In genomic region chr10:16870331-16870730, GRCh38 we compare ENCODE assay signal across 17 cellular contexts. TPM values are rescaled to one million over a fixed set of nuclear protein-coding genes. Genes with fewer than 3 reads are reported as not detected.
DNase-seq lines count a peak whose midpoint lies in the region; ATAC-seq, FAIRE-seq and TF ChIP-seq lines count a peak whose summit lies in the region.
"Had no signal": no experiment of that assay in that cellular context is flagged by ENCODE, and none has a peak within 500 bp of the region (broad histone marks: within the 10 kb centered on the region; RNA-seq: fewer than 3 reads in every experiment).

No MANE protein-coding gene starts in this region.

- TF ChIP-seq RAD21 in IMR-90 (IDR thresholded peaks at IDR 0.05; ENCODE audit: low read length) (no peak), H1 (IDR thresholded peaks at IDR 0.05 in 1 of 2, conservative IDR thresholded peaks at IDR 0.05 in 1 of 2; ENCODE audit: low read depth in 2 of 2, low read length in 2 of 2) (no peak)

- no peaks in the 10 kb centered on the region for H3K23me2 ChIP-seq in H1 (ENCODE audit: low read depth, low read length)

- H2AK5ac ChIP-seq in IMR-90 (ENCODE audit: low read depth, low read length) = peak overlapping the region; percentile 88; the same call in 1 of the 2 replicates
- H2AK5ac ChIP-seq in H1 (ENCODE audit: low read depth, low read length) = no peak overlapping the region
- no peak overlapping the region for H2AK5ac ChIP-seq in mesendoderm (ENCODE audit: low read length)

- TF ChIP-seq POLR2A in IMR-90 (IDR thresholded peaks at IDR 0.05; ENCODE audit: low read depth, low read length) = no peak
- TF ChIP-seq POLR2A in H1 (IDR thresholded peaks at IDR 0.05; ENCODE audit: control extremely low read depth in 1 of 2, low read depth in 2 of 2, low read length in 2 of 2) = no peak

- H3K9ac ChIP-seq in IMR-90 (ENCODE audit: low read depth, low read length) (no peak overlapping the region), H1 (replicated peaks in 1 of 4; ENCODE audit: extremely low read depth in 1 of 4, low read depth in 3 of 4, low read length in 3 of 4) (no peak overlapping the region), mesendoderm (ENCODE audit: low read length) (no peak overlapping the region)
- H3K9ac ChIP-seq: BLaER1, KMS-11 had no signal

- H3K27ac ChIP-seq in IMR-90 (ENCODE audit: insufficient read depth, low read length) (no peak overlapping the region), H1 (ENCODE audit: low read depth, low read length) (no peak overlapping the region), osteoblast (ENCODE audit: low read depth, low read length) (no peak overlapping the region), mesendoderm (ENCODE audit: low read depth, low read length) (no peak overlapping the region)
- H3K27ac ChIP-seq: 22Rv1, BLaER1, KMS-11 had no signal

- H3K27me3 ChIP-seq in IMR-90 (ENCODE audit: control insufficient read depth, insufficient read depth, low read length) = no peaks in the 10 kb centered on the region
- H3K27me3 ChIP-seq in H1 (replicated peaks in 1 of 4; ENCODE audit: control insufficient read depth in 3 of 4, extremely low read depth in 1 of 4, insufficient read depth in 3 of 4, low read length in 3 of 4) = no peaks in the 10 kb centered on the region
- H3K27me3 ChIP-seq in osteoblast (ENCODE audit: insufficient read depth, low read length) = no peaks in the 10 kb centered on the region
- no peaks in the 10 kb centered on the region for H3K27me3 ChIP-seq in mesendoderm (ENCODE audit: insufficient read depth, low read length, poor library complexity)
- H3K27me3 ChIP-seq: BLaER1 had no signal

- H2AK9ac ChIP-seq in IMR-90 (replicated peaks; ENCODE audit: low read depth, low read length, poor library complexity) = peak overlapping the region; percentile 33

- H4K20me1 ChIP-seq in IMR-90 (ENCODE audit: insufficient read depth, low read length) (no peaks in the 10 kb centered on the region), H1 (replicated peaks in 1 of 2; ENCODE audit: control insufficient read depth in 1 of 2, insufficient read depth in 2 of 2, low read length in 2 of 2) (no peaks in the 10 kb centered on the region), osteoblast (ENCODE audit: insufficient read depth, low read length) (no peaks in the 10 kb centered on the region)
- H4K20me1 ChIP-seq: BLaER1 had no signal

- peak; percentile 73 for ATAC-seq in IMR-90 (ENCODE audit: low read depth)
- ATAC-seq: HCT116 had no signal

- no peak for TF ChIP-seq CTCF in IMR-90 (conservative IDR thresholded peaks at IDR 0.05; ENCODE audit: low read depth, low read length)
- TF ChIP-seq CTCF in H1 (IDR thresholded peaks at IDR 0.05; ENCODE audit: control extremely low read depth in 1 of 3, insufficient read depth in 1 of 3, low read depth in 1 of 3, low read length in 3 of 3) = no peak
- TF ChIP-seq CTCF in osteoblast (IDR thresholded peaks at IDR 0.05; ENCODE audit: extremely low read depth, low read depth, low read length) = no peak
- TF ChIP-seq CTCF in D721Med (IDR thresholded peaks at IDR 0.05; ENCODE audit: insufficient read depth, missing control alignments) = no peak
- no peak for TF ChIP-seq CTCF in mesothelial cell of epicardium (IDR thresholded peaks at IDR 0.05; ENCODE audit: unreplicated experiment)

- peaks cover 3% of the 10 kb centered on the region; the same call in 1 of the 2 replicates for H3K9me1 ChIP-seq in IMR-90 (ENCODE audit: insufficient read depth, low read length)

- no peaks in the 10 kb centered on the region for H3K9me3 Mint-ChIP-seq in mesothelial cell of epicardium
- H3K9me3 Mint-ChIP-seq: CD8-positive, alpha-beta memory T cell had no signal

- intact Hi-C loops in IMR-90 (cut with micrococcal nuclease) = no loop called here

- H3K36me3 Mint-ChIP-seq in mesothelial cell of epicardium = no peaks in the 10 kb centered on the region

- H4K91ac ChIP-seq in IMR-90 (ENCODE audit: insufficient read depth, low read depth, low read length) (peak overlapping the region; percentile 36; the same call in 1 of the 2 replicates), H1 (replicated peaks; ENCODE audit: insufficient read length, low read length) (peak overlapping the region; percentile 0)

- dilution Hi-C loops in IMR-90 (cut with HindIII; ENCODE audit: low sequenced_read_pairs, unreplicated experiment) = no loop called here

- POLR2A ChIA-PET in IMR-90 (lab: Charles Lee; ENCODE audit: unreplicated experiment) (no interaction called here), H1 (lab: Charles Lee; ENCODE audit: partially characterized antibody) (interaction anchor here (1.4 kb wide), 1 partner anchor 21 kb away, joined by 4 read pairs; no protein-coding TSS in a partner anchor)

- no peak overlapping the region for H3K27ac Mint-ChIP-seq in mesothelial cell of epicardium
- H3K27ac Mint-ChIP-seq: CD8-positive, alpha-beta memory T cell had no signal

- no peak for TF ChIP-seq EP300 in H1 (IDR thresholded peaks at IDR 0.05; ENCODE audit: borderline replicate concordance in 1 of 2, low read depth in 2 of 2, low read length in 2 of 2)

- H3K9me3 ChIP-seq in IMR-90 (ENCODE audit: control insufficient read depth, insufficient read depth, low read length) (no peaks in the 10 kb centered on the region), H1 (ENCODE audit: insufficient read depth in 2 of 2, low read depth in 1 of 2, low read length in 1 of 2) (no peaks in the 10 kb centered on the region), osteoblast (ENCODE audit: low read depth, low read length) (no peaks in the 10 kb centered on the region)
- H3K9me3 ChIP-seq: Caco-2 had no signal

- H3K4ac ChIP-seq in IMR-90 (ENCODE audit: low read depth, low read length) (peak overlapping the region; percentile 71), H1 (replicated peaks; ENCODE audit: insufficient read length, low read depth, low read length) (no peak overlapping the region), mesendoderm (ENCODE audit: low read depth, low read length) (no peak overlapping the region)

- peaks cover 7% of the 10 kb centered on the region for H3K4me1 ChIP-seq in IMR-90 (ENCODE audit: control insufficient read depth, insufficient read depth, low read length)
- peaks cover 4 to 21% (median 12%) of the 10 kb centered on the region in 4 experiments; a peak in 5 of 7 replicates for H3K4me1 ChIP-seq in H1 (replicated peaks in 1 of 4; ENCODE audit: control insufficient read depth in 3 of 4, insufficient read depth in 4 of 4, low read length in 3 of 4)
- H3K4me1 ChIP-seq in osteoblast (ENCODE audit: insufficient read depth, low read length) = peaks cover 15% of the 10 kb centered on the region
- no peaks in the 10 kb centered on the region for H3K4me1 ChIP-seq in mesendoderm (ENCODE audit: control insufficient read depth, low read depth, low read length)
- H3K4me1 ChIP-seq: Caco-2 had no signal

- peak overlapping the region; percentile 75; the same call in 1 of the 2 replicates for H2BK120ac ChIP-seq in IMR-90 (ENCODE audit: low read depth, low read length)
- no peak overlapping the region for H2BK120ac ChIP-seq in H1 (replicated peaks; ENCODE audit: low read depth, low read length)
- no peak overlapping the region for H2BK120ac ChIP-seq in mesendoderm (ENCODE audit: low read depth, low read length)

- H3K79me1 ChIP-seq in IMR-90 (ENCODE audit: low read depth in 1 of 2, low read length in 2 of 2) (no peaks in the 10 kb centered on the region), H1 (ENCODE audit: low read depth, low read length) (no peaks in the 10 kb centered on the region), mesendoderm (ENCODE audit: low read length) (no peaks in the 10 kb centered on the region)

- H3K4me2 ChIP-seq in IMR-90 (ENCODE audit: low read depth, low read length) (no peak overlapping the region), H1 (ENCODE audit: insufficient read depth in 1 of 2, low read depth in 2 of 2, low read length in 2 of 2) (no peak overlapping the region), osteoblast (ENCODE audit: insufficient read depth, low read length) (no peak overlapping the region), mesendoderm (ENCODE audit: low read length) (no peak overlapping the region)
- H3K4me2 ChIP-seq: BLaER1, KMS-11 had no signal

- H3K14ac ChIP-seq in IMR-90 (replicated peaks; ENCODE audit: low read depth, low read length) (peak overlapping the region; percentile 91), H1 (ENCODE audit: insufficient read length) (no peak overlapping the region)

- H4K5ac ChIP-seq in IMR-90 (ENCODE audit: low read depth, low read length) = no peak overlapping the region
- no peak overlapping the region for H4K5ac ChIP-seq in H1 (ENCODE audit: insufficient read length, low read depth, low read length)
- H4K5ac ChIP-seq in mesendoderm (ENCODE audit: low read length) = no peak overlapping the region

- peak overlapping the region; percentile 90; the same call in 1 of the 2 replicates for H3K23ac ChIP-seq in IMR-90 (ENCODE audit: low read depth, low read length)
- H3K23ac ChIP-seq in H1 (ENCODE audit: insufficient read length) = no peak overlapping the region
- no peak overlapping the region for H3K23ac ChIP-seq in mesendoderm (ENCODE audit: low read length)

- H3K4me1 Mint-ChIP-seq in mesothelial cell of epicardium = peaks cover 14% of the 10 kb centered on the region
- H3K4me1 Mint-ChIP-seq: CD8-positive, alpha-beta memory T cell had no signal

- H3K36me3 ChIP-seq in IMR-90 (ENCODE audit: control insufficient read depth, insufficient read depth, low read length) (no peaks in the 10 kb centered on the region), H1 (ENCODE audit: control insufficient read depth in 2 of 4, insufficient read depth in 4 of 4, low read length in 3 of 4) (no peaks in the 10 kb centered on the region), osteoblast (ENCODE audit: insufficient read depth, low read length) (no peaks in the 10 kb centered on the region), mesendoderm (ENCODE audit: control insufficient read depth, insufficient read depth, low read length) (no peaks in the 10 kb centered on the region)
- H3K36me3 ChIP-seq: BLaER1 had no signal

- H2BK20ac ChIP-seq in IMR-90 (ENCODE audit: low read depth, low read length) (peak overlapping the region; percentile 88), H1 (ENCODE audit: low read length) (no peak overlapping the region; the same call in 1 of the 2 replicates)

- H2BK5ac ChIP-seq in IMR-90 (ENCODE audit: low read depth, low read length, poor library complexity, severe bottlenecking) (peak overlapping the region; percentile 15), H1 (ENCODE audit: low read depth, low read length) (no peak overlapping the region), mesendoderm (ENCODE audit: low read length) (no peak overlapping the region)

- CTCF ChIA-PET in IMR-90 (lab: Yijun Ruan, JAX) = interaction anchor here (1.1 to 1.4 kb wide), 4 partner anchors 10 to 155 kb away, joined by 3 to 4 read pairs (median 3); no protein-coding TSS in a partner anchor
- CTCF ChIA-PET in H1 (lab: Charles Lee; ENCODE audit: partially characterized antibody) = interaction anchor here (0.7 to 1.6 kb wide), 3 partner anchors 68 to 441 kb away, joined by 3 read pairs; no protein-coding TSS in a partner anchor

- H3K4me3 ChIP-seq in IMR-90 (ENCODE audit: insufficient read depth, low read depth, low read length) (no peak overlapping the region), H1 (ENCODE audit: extremely low read depth in 1 of 4, insufficient read depth in 2 of 4, low read depth in 3 of 4, low read length in 4 of 4) (no peak overlapping the region), osteoblast (ENCODE audit: insufficient read depth, low read length) (no peak overlapping the region), mesendoderm (ENCODE audit: low read length) (no peak overlapping the region)
- H3K4me3 ChIP-seq: BLaER1 had no signal

- DNase-seq in EH (ENCODE audit: low read depth) = peak; percentile 71
- DNase-seq in IMR-90 = peak; percentile 27
- DNase-seq in H1 (ENCODE audit: low read depth in 1 of 2, low spot score in 2 of 2) = no peak
- DNase-seq in osteoblast (ENCODE audit: insufficient read length, low spot score, missing footprints) = no peak
- DNase-seq in mesendoderm = no peak
- DNase-seq in D721Med (ENCODE audit: insufficient read length, low spot score) = no peak
- no peak for DNase-seq in mesothelial cell of epicardium (ENCODE audit: low spot score in 2 of 2, unreplicated experiment in 2 of 2)
- DNase-seq: Caco-2; CD8-positive, alpha-beta memory T cell; DMS53 had no signal

- H3K79me2 ChIP-seq in H1 (ENCODE audit: control insufficient read depth in 1 of 2, insufficient read depth in 2 of 2, low read length in 2 of 2) (no peaks in the 10 kb centered on the region), osteoblast (ENCODE audit: insufficient read depth, low read length) (no peaks in the 10 kb centered on the region), mesendoderm (ENCODE audit: control insufficient read depth, insufficient read depth, low read length) (no peaks in the 10 kb centered on the region)

- H3K18ac ChIP-seq in IMR-90 (ENCODE audit: low read depth, low read length) (peak overlapping the region; percentile 7; the same call in 1 of the 2 replicates), H1 (ENCODE audit: extremely low read depth, low read length) (no peak overlapping the region), mesendoderm (ENCODE audit: low read length) (no peak overlapping the region)

- H2AFZ ChIP-seq in IMR-90 (replicated peaks; ENCODE audit: low read length, poor library complexity) (peak overlapping the region; percentile 79), H1 (ENCODE audit: low read length) (0 out of 2 replicates have a peak overlapping the region, but pooled peaks have one; percentile 85), osteoblast (ENCODE audit: low read length) (peak overlapping the region; percentile 61)

- in situ Hi-C loops in IMR-90 (cut with MboI; ENCODE audit: low sequenced_read_pairs) = no loop called here

- BruUV-seq in IMR-90 (replicated peaks; lab: Mats Ljungman, UMichigan) = no TSS peak

- H3K4me3 Mint-ChIP-seq in mesothelial cell of epicardium = no peak overlapping the region
- H3K4me3 Mint-ChIP-seq: CD8-positive, alpha-beta memory T cell had no signal

- FAIRE-seq in H1 (lab: Jason Lieb, UNC) = no peak
- no peak for FAIRE-seq in D721Med (lab: Jason Lieb, UNC)
- FAIRE-seq: G401.6, GM12891, H54 had no signal

- peaks cover 2% of the 10 kb centered on the region for H3K27me3 Mint-ChIP-seq in mesothelial cell of epicardium (ENCODE audit: low read depth)

- H3K56ac ChIP-seq in IMR-90 (ENCODE audit: extremely low read depth, insufficient read depth, low read length) = no peak overlapping the region
- H3K56ac ChIP-seq in H1 (replicated peaks; ENCODE audit: insufficient read length, low read depth, low read length) = no peak overlapping the region
- no peak overlapping the region for H3K56ac ChIP-seq in mesendoderm (ENCODE audit: low read length)

- H2BK12ac ChIP-seq in H1 (ENCODE audit: low read depth, low read length) = peak overlapping the region; percentile 62; the same call in 1 of the 2 replicates

- peak overlapping the region in 1 of 2 experiments; percentile 6; a peak in 1 of 4 replicates for H4K8ac ChIP-seq in IMR-90 (ENCODE audit: low read depth in 2 of 2, low read length in 2 of 2)
- H4K8ac ChIP-seq in H1 (ENCODE audit: extremely low read depth, insufficient read depth, low read length) = no peak overlapping the region
- H4K8ac ChIP-seq in mesendoderm (ENCODE audit: low read depth, low read length) = no peak overlapping the region

- WGBS in IMR-90 (ENCODE audit: extremely low coverage in 2 of 2, insufficient read length in 1 of 2), 2 experiments = 38% methylated on average over 1 of the region's 3 CpGs; no CpG with 5 or more reads in 1 of the 2 experiments
- 92% methylated on average over 3 of the region's 3 CpGs; no CpG with 5 or more reads in 1 of the 2 experiments for WGBS in H1 (ENCODE audit: extremely low coverage in 1 of 2, insufficient coverage in 1 of 2, insufficient read length in 1 of 2, insufficient replicate concordance in 2 of 2, low coverage in 1 of 2, low lambda C conversion rate in 2 of 2, missing lambda C conversion rate in 1 of 2), 2 experiments
- no CpG with 5 or more reads among the region's 3 CpGs for WGBS in mesendoderm (ENCODE audit: extremely low coverage, insufficient coverage, low lambda C conversion rate)

- H2BK15ac ChIP-seq in IMR-90 (ENCODE audit: low read depth, low read length) (peak overlapping the region; percentile 51; the same call in 1 of the 3 replicates), H1 (ENCODE audit: low read length) (no peak overlapping the region), mesendoderm (replicated peaks; ENCODE audit: low read depth) (no peak overlapping the region)

RNA-seq across cellular contexts. Expression of gene RSU1, which starts 53.1 kb away (rescaled TPM):
- 104 and 134 TPM in 2 replicates for total RNA-seq in IMR-90 (2012; rRNA removed)
- polyA plus RNA-seq in IMR-90 (2012; rRNA removed) = 148 TPM in 2 replicates
- 56.7 and 105 TPM in 2 replicates for polyA plus RNA-seq in IMR-90 (2012; cell fraction: cytosol; rRNA removed)
- polyA plus RNA-seq in IMR-90 (2012; cell fraction: nucleus; rRNA removed; ENCODE audit: low replicate concordance) = 16.1 and 66.8 TPM in 2 replicates
- total RNA-seq in H1 (2021; fragmentation: NEBNext Ultra II Directional; extraction: Animal tissue kit (Norgen Biotek cat#: 25700)) = 62.5 and 68.2 TPM in 2 replicates
- polyA plus RNA-seq in H1 (2011; rRNA removed) = 36.1 and 50.0 TPM in 2 replicates
- 55.2 TPM for polyA plus RNA-seq in H1 (2011; cell fraction: cytosol; rRNA removed)
- 60.2 TPM for polyA plus RNA-seq in H1 (2011; cell fraction: nucleus; rRNA removed)
- polyA plus RNA-seq in H1 (2012, experiment 1 of 2) = 45.1 to 51.3 TPM (median 48.4 TPM) in 4 replicates
- polyA plus RNA-seq in H1 (2012, experiment 2 of 2) = 29.3 TPM
- 74.4 TPM for polyA plus RNA-seq in H1 (2013, experiment 1 of 2)
- polyA plus RNA-seq in H1 (2013, experiment 2 of 2) = 73.2 TPM
- 50.4 and 62.6 TPM in 2 replicates for polyA minus RNA-seq in H1 (2011; rRNA and poly(A)+ RNA removed)
- 26.8 TPM for polyA minus RNA-seq in H1 (2011; cell fraction: cytosol; rRNA and poly(A)+ RNA removed)
- 61.5 TPM for polyA minus RNA-seq in H1 (2011; cell fraction: nucleus; rRNA and poly(A)+ RNA removed)
- 94.1 and 100 TPM in 2 replicates for total RNA-seq in osteoblast
- 98.5 TPM for polyA plus RNA-seq in mesendoderm (2013, experiment 1 of 2)
- polyA plus RNA-seq in mesendoderm (2013, experiment 2 of 2) = 104 TPM
- total RNA-seq in mesothelial cell of epicardium = 33.0 to 36.2 TPM (median 35.3 TPM) in 3 replicates

Comparison
In these comparisons a context has a peak if more than half of its experiments do, and no peak if none do; other contexts are left out.
1. DNase-seq: peak in EH (single experiment) and IMR-90 (single experiment); none in H1 (0 of 2), osteoblast (single experiment), mesendoderm (single experiment), D721Med (single experiment) and mesothelial cell of epicardium (0 of 2).
2. Peak in every context shown above with its lines, with median percentiles within 50 percentile points of each other: H2AFZ ChIP-seq.